18 cellular contexts compared by ENCODE assay signal in the genomic region with DNA sequence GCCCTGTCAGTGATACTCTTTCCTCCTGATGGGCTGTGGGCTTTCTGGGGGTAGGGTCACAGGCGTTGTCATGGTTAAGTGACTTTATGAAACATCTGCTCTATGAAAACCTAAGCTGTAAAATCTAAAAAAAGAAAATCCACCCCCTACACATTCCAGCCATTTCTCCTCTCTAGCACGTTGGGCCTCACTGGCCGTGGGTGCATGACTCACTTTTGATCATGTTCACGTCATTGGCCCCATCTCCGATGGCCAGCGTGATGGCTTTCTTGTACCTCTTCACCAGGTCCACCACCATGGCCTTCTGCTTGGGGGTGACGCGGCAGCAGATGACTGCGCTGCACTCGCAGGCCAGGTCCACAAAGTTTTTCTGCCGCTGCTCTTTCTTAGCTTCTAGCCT.
A peak's percentile ranks its signal among the peaks of the same experiment; 100 is the strongest.
DNase-seq lines count a peak whose midpoint lies in the region; ATAC-seq and TF ChIP-seq lines count a peak whose summit lies in the region.
"Had no signal": no experiment of that assay in that cellular context is flagged by ENCODE, and none has a peak within 500 bp of the region (broad histone marks: within the 10 kb centered on the region; RNA-seq: fewer than 3 reads in every experiment).

No MANE protein-coding gene starts in this region.

- no peak for ATAC-seq in HG03457 (IDR thresholded peaks at IDR 0.05; ENCODE audit: unreplicated experiment)
- no peak for ATAC-seq in GM19463 (IDR thresholded peaks at IDR 0.05; ENCODE audit: unreplicated experiment)
- ATAC-seq: GM23338, heart right ventricle, left colon had no signal

- peaks cover 20% of the 10 kb centered on the region for H3K4me1 ChIP-seq in adipocyte (ENCODE audit: control insufficient read depth, insufficient read depth, low read length)
- H3K4me1 ChIP-seq: Caco-2 had no signal

- DNase-seq in HCEC 1CT (peak; percentile 68), adipocyte (ENCODE audit: low read depth) (peak; percentile 66), iris pigment epithelial cell (ENCODE audit: low read depth) (peak; percentile 73), NCI-H2227 (lab: John Stamatoyannopoulos, UW; ENCODE audit: unreplicated experiment) (no peak), RWPE1 (ENCODE audit: low spot score) (no peak)
- DNase-seq: activated gamma-delta T cell treated with Interleukin-2 at 50 U/mL for 16 hours; Caco-2; heart right ventricle; left colon; MM.1S; NCI-H2171 treated with DMSO at 0.1 percent for 48 hours; retina; stimulated activated CD4-positive, alpha-beta T cell treated with anti-CD3 and anti-CD28 coated beads, Interleukin-4, amount 100 ng/mL, for 1 hour had no signal

- CTCF ChIA-PET in RWPE1 (lab: Yijun Ruan, JAX) = no interaction called here

- H3K36me3 ChIP-seq in adipocyte (ENCODE audit: control insufficient read depth, insufficient read depth, low read length, severe bottlenecking) = peaks cover 31% of the 10 kb centered on the region
- H3K36me3 ChIP-seq: cardiac muscle cell had no signal

- H3K27me3 ChIP-seq in adipocyte (replicated peaks; ENCODE audit: control insufficient read depth, insufficient read depth, low read length) = no peaks in the 10 kb centered on the region
- H3K27me3 ChIP-seq: cardiac muscle cell, heart right ventricle, vagina had no signal

- H3K27ac ChIP-seq in RWPE1 = no peak overlapping the region
- H3K27ac ChIP-seq: cardiac muscle cell, heart right ventricle, vagina had no signal

- H3K9ac ChIP-seq in adipocyte (ENCODE audit: low read length) = no peak overlapping the region

- POLR2A ChIA-PET in RWPE1 (lab: Yijun Ruan, JAX; ENCODE audit: low non-redundant PET) = no interaction called here

- no peak overlapping the region for H3K4me3 ChIP-seq in adipocyte (ENCODE audit: low read length)
- H3K4me3 ChIP-seq: cardiac muscle cell, GM23338, heart right ventricle, vagina had no signal

- H3K9me3 ChIP-seq in adipocyte (ENCODE audit: control insufficient read depth, low read length) = peaks cover 2% of the 10 kb centered on the region
- H3K9me3 ChIP-seq: Caco-2, vagina had no signal

- no peak for TF ChIP-seq CTCF in RWPE1 (conservative IDR thresholded peaks at IDR 0.05; ENCODE audit: low read depth)

Comparison
In these comparisons a context has a peak if more than half of its experiments do, and no peak if none do; other contexts are left out.
1. DNase-seq: peak in HCEC 1CT (single experiment), adipocyte (single experiment) and iris pigment epithelial cell (single experiment); none in NCI-H2227 (single experiment) and RWPE1 (single experiment).